ENCODE assay signal across 31 cellular contexts in genomic region chr3:30273304-30274072, GRCh38.
A peak's percentile ranks its signal among the peaks of the same experiment; 100 is the strongest.
DNase-seq lines count a peak whose midpoint lies in the region; TF ChIP-seq lines count a peak whose summit lies in the region.
"Had no signal": no experiment of that assay in that cellular context is flagged by ENCODE, and none has a peak within 500 bp of the region (broad histone marks: within the 10 kb centered on the region; RNA-seq: fewer than 3 reads in every experiment).

No MANE protein-coding gene starts in this region.

- H3K36me3 Mint-ChIP-seq in chondrocyte (ENCODE audit: low read depth): no peaks in the 10 kb centered on the region
- H3K36me3 Mint-ChIP-seq in CD14-positive monocyte: no peaks in the 10 kb centered on the region
- H3K36me3 Mint-ChIP-seq: CD4-positive, CD25-positive, alpha-beta regulatory T cell; natural killer cell treated with Interleukin-12 subunit alpha and Interleukin-12 subunit beta and Interleukin-15 and Interleukin-18, amount 100 ng/mL, for 72 hours had no signal

- H3K79me2 ChIP-seq in osteoblast (ENCODE audit: insufficient read depth, low read length): no peaks in the 10 kb centered on the region

- intact Hi-C loops in CD14-positive monocyte (cut with micrococcal nuclease): no loop called here

- H3K27ac Mint-ChIP-seq in chondrocyte (ENCODE audit: unreplicated experiment): no peak overlapping the region
- H3K27ac Mint-ChIP-seq in CD14-positive monocyte: no peak overlapping the region
- H3K27ac Mint-ChIP-seq: activated CD4-positive, alpha-beta T cell treated with anti-CD3 and anti-CD28 coated beads, Interleukin-2, amount 10 ng/mL, durations not matched to agents 24 days and 14 days; activated naive CD8-positive, alpha-beta T cell; CD4-positive, CD25-positive, alpha-beta regulatory T cell; dendritic cell treated with granulocyte-macrophage colony-stimulating factor and Interleukin-4, amounts not matched to agents 40 ng/mL and 50 ng/mL, for 4 days; H9; natural killer cell treated with Interleukin-12 subunit alpha and Interleukin-12 subunit beta and Interleukin-15 and Interleukin-18, amount 100 ng/mL, for 72 hours; stimulated activated naive B cell treated with anti-CD40 and anti-IgM and Interleukin-4, amounts not matched to agents 10 μg/mL and 1 μg/mL and 100 μg/mL, for 72 hours; WTC11 had no signal

- H3K27ac ChIP-seq in osteoblast (ENCODE audit: low read depth, low read length): no peak overlapping the region
- H3K27ac ChIP-seq: gastrocnemius medialis, lower lobe of right lung, skin epidermis, suprapubic skin, upper lobe of right lung had no signal

- peak; percentile 56 for DNase-seq in EH (ENCODE audit: low read depth)
- DNase-seq in LHCN-M2 (ENCODE audit: low read depth): peak; percentile 57
- no peak for DNase-seq in chondrocyte (ENCODE audit: low spot score)
- DNase-seq in osteoblast (ENCODE audit: insufficient read length, low spot score, missing footprints): no peak
- DNase-seq in CD14-positive monocyte (ENCODE audit: low spot score): no peak
- DNase-seq in hypothalamus (lab: John Stamatoyannopoulos, UW): no peak
- DNase-seq in stimulated activated naive CD4-positive, alpha-beta T cell (lab: John Stamatoyannopoulos, UW): no peak
- DNase-seq: activated CD4-positive, alpha-beta T cell treated with anti-CD3 and anti-CD28 coated beads, Interleukin-2, amount 10 ng/mL, durations not matched to agents 24 days and 14 days; activated CD8-positive, alpha-beta memory T cell treated with anti-CD3 and anti-CD28 coated beads for 24 hours; activated T-cell treated with anti-CD3 and anti-CD28 coated beads for 4 hours; aorta; caudate nucleus; CD4-positive, CD25-positive, alpha-beta regulatory T cell; gastrocnemius medialis; H9; lower lobe of right lung; mucosa of descending colon; NCI-H2081 treated with DMSO at 0.1 percent for 48 hours; NCI-H446; NCI-H774; occipital lobe; SIG-M5; stimulated activated naive B cell treated with anti-CD40 and anti-IgM and Interleukin-4, amounts not matched to agents 10 μg/mL and 1 μg/mL and 100 μg/mL, for 72 hours; upper lobe of right lung had no signal

- no peaks in the 10 kb centered on the region for H3K36me3 ChIP-seq in osteoblast (ENCODE audit: insufficient read depth, low read length)
- H3K36me3 ChIP-seq: gastrocnemius medialis, lower lobe of right lung, suprapubic skin, upper lobe of right lung had no signal

- no peak overlapping the region for H3K4me3 ChIP-seq in osteoblast (ENCODE audit: insufficient read depth, low read length)
- H3K4me3 ChIP-seq: gastrocnemius medialis, GM12878, lower lobe of right lung, mucosa of descending colon, skin epidermis, suprapubic skin, upper lobe of right lung had no signal

- H3K4me1 ChIP-seq in osteoblast (ENCODE audit: insufficient read depth, low read length): peaks cover 3% of the 10 kb centered on the region
- H3K4me1 ChIP-seq: gastrocnemius medialis, lower lobe of right lung, suprapubic skin, upper lobe of right lung had no signal

- H3K9me3 ChIP-seq in osteoblast (ENCODE audit: low read depth, low read length): no peaks in the 10 kb centered on the region
- H3K9me3 ChIP-seq: gastrocnemius medialis, lower lobe of right lung, suprapubic skin, upper lobe of right lung had no signal

- H3K4me1 Mint-ChIP-seq in chondrocyte (ENCODE audit: low read depth) (peaks cover 26% of the 10 kb centered on the region), CD14-positive monocyte (peaks cover 11% of the 10 kb centered on the region)
- H3K4me1 Mint-ChIP-seq: CD4-positive, CD25-positive, alpha-beta regulatory T cell; H9; WTC11 had no signal

- no peak overlapping the region for H3K4me3 Mint-ChIP-seq in chondrocyte (ENCODE audit: unreplicated experiment)
- no peak overlapping the region for H3K4me3 Mint-ChIP-seq in CD14-positive monocyte
- H3K4me3 Mint-ChIP-seq: activated CD4-positive, alpha-beta T cell treated with anti-CD3 and anti-CD28 coated beads, Interleukin-2, amount 10 ng/mL, durations not matched to agents 24 days and 14 days; activated naive CD8-positive, alpha-beta T cell; CD4-positive, CD25-positive, alpha-beta regulatory T cell; dendritic cell treated with granulocyte-macrophage colony-stimulating factor and Interleukin-4, amounts not matched to agents 40 ng/mL and 50 ng/mL, for 4 days; H9; natural killer cell treated with Interleukin-12 subunit alpha and Interleukin-12 subunit beta and Interleukin-15 and Interleukin-18, amount 100 ng/mL, for 72 hours; stimulated activated naive B cell treated with anti-CD40 and anti-IgM and Interleukin-4, amounts not matched to agents 10 μg/mL and 1 μg/mL and 100 μg/mL, for 72 hours; WTC11 had no signal

- no peaks in the 10 kb centered on the region for H3K27me3 ChIP-seq in osteoblast (ENCODE audit: insufficient read depth, low read length)
- H3K27me3 ChIP-seq: gastrocnemius medialis, suprapubic skin, upper lobe of right lung had no signal

- no peaks in the 10 kb centered on the region for H3K9me3 Mint-ChIP-seq in chondrocyte (ENCODE audit: low read depth)
- H3K9me3 Mint-ChIP-seq in CD14-positive monocyte: peaks cover 0 to 8% (median 3%) of the 10 kb centered on the region in 7 donors
- H3K9me3 Mint-ChIP-seq: dendritic cell treated with granulocyte-macrophage colony-stimulating factor and Interleukin-4, amounts not matched to agents 40 ng/mL and 50 ng/mL, for 4 days had no signal

- H4K20me1 ChIP-seq in osteoblast (ENCODE audit: insufficient read depth, low read length): no peaks in the 10 kb centered on the region

- H3K4me2 ChIP-seq in osteoblast (ENCODE audit: insufficient read depth, low read length): peak overlapping the region; percentile 14

- H3K27me3 Mint-ChIP-seq in chondrocyte (ENCODE audit: low read depth): no peaks in the 10 kb centered on the region
- no peaks in the 10 kb centered on the region for H3K27me3 Mint-ChIP-seq in CD14-positive monocyte (ENCODE audit: low read depth in 3 of 3)
- H3K27me3 Mint-ChIP-seq: activated CD4-positive, alpha-beta T cell treated with anti-CD3 and anti-CD28 coated beads, Interleukin-2, amount 10 ng/mL, durations not matched to agents 24 days and 14 days; activated naive CD8-positive, alpha-beta T cell; CD4-positive, CD25-positive, alpha-beta regulatory T cell; natural killer cell treated with Interleukin-12 subunit alpha and Interleukin-12 subunit beta and Interleukin-15 and Interleukin-18, amount 100 ng/mL, for 72 hours; stimulated activated naive B cell treated with anti-CD40 and anti-IgM and Interleukin-4, amounts not matched to agents 10 μg/mL and 1 μg/mL and 100 μg/mL, for 72 hours had no signal

- H2AFZ ChIP-seq in osteoblast (ENCODE audit: low read length): no peak overlapping the region

- TF ChIP-seq CTCF in chondrocyte (IDR thresholded peaks at IDR 0.05): peak; percentile 10
- TF ChIP-seq CTCF in osteoblast (IDR thresholded peaks at IDR 0.05; ENCODE audit: extremely low read depth, low read depth, low read length): no peak
- TF ChIP-seq CTCF in CD14-positive monocyte (IDR thresholded peaks at IDR 0.05): no peak

Comparison
In these comparisons a context has a peak if more than half of its experiments do, and no peak if none do; other contexts are left out.
1. DNase-seq: peak in EH (single experiment) and LHCN-M2 (single experiment); none in chondrocyte (single experiment), osteoblast (single experiment), CD14-positive monocyte (single experiment), hypothalamus (0 of 51) and stimulated activated naive CD4-positive, alpha-beta T cell (0 of 6).